Comparison of ENCODE assay signal across 1 cellular context in genomic region chr19:50415661-50416033, GRCh38.
TF ChIP-seq lines count a peak whose summit lies in the region.

No MANE protein-coding gene starts in this region.

TF ChIP-seq in HEK293, 187 proteins besides CTCF, POLR2A, EP300 and RAD21 (continued from another document):
- TF ChIP-seq ZNF266 (tag by site-specific recombination; IDR thresholded peaks at IDR 0.05; ENCODE audit: low read depth) (no peak), ZSCAN30 (tag by site-specific recombination; IDR thresholded peaks at IDR 0.05) (no peak), ZSCAN4 (tag by site-specific recombination; IDR thresholded peaks at IDR 0.05) (no peak), ZNF398 (tag by site-specific recombination; IDR thresholded peaks at IDR 0.05) (no peak), ZNF37A (tag by site-specific recombination; IDR thresholded peaks at IDR 0.05) (no peak), PRDM1 (tag by site-specific recombination; IDR thresholded peaks at IDR 0.05) (no peak), TRIM28 (IDR thresholded peaks at IDR 0.05; ENCODE audit: borderline replicate concordance, low read length) (no peak), PATZ1 (tag by site-specific recombination; IDR thresholded peaks at IDR 0.05) (no peak), ZNF280D (tag by site-specific recombination; IDR thresholded peaks at IDR 0.05) (no peak), ZNF629 (tag by site-specific recombination; IDR thresholded peaks at IDR 0.05) (no peak), KLF1 (tag by site-specific recombination; IDR thresholded peaks at IDR 0.05) (peak; percentile 91), ZNF292 (tag by site-specific recombination; IDR thresholded peaks at IDR 0.05; ENCODE audit: borderline replicate concordance, low read depth) (no peak), ZBTB49 (tag by site-specific recombination; IDR thresholded peaks at IDR 0.05; ENCODE audit: low read depth) (no peak), ZFHX2 (tag by site-specific recombination; conservative IDR thresholded peaks at IDR 0.05) (peak; percentile 33; the same call in 1 of the 2 replicates), ZFP3 (tag by site-specific recombination; IDR thresholded peaks at IDR 0.05; ENCODE audit: low read depth) (no peak), SP2 (tag by site-specific recombination; IDR thresholded peaks at IDR 0.05) (0 out of 2 replicates have a peak, but pooled peaks have one; percentile 9), BCL6B (tag by site-specific recombination; IDR thresholded peaks at IDR 0.05) (no peak), ZNF121 (tag by site-specific recombination; IDR thresholded peaks at IDR 0.05) (no peak), ZNF391 (tag by site-specific recombination; IDR thresholded peaks at IDR 0.05; ENCODE audit: borderline replicate concordance, low read depth) (no peak), GLIS2 (tag by site-specific recombination; IDR thresholded peaks at IDR 0.05) (peak; percentile 41; the same call in 1 of the 2 replicates), ZSCAN5A (tag by site-specific recombination; IDR thresholded peaks at IDR 0.05) (no peak), ZNF549 (tag by site-specific recombination; IDR thresholded peaks at IDR 0.05) (no peak), ZNF449 (tag by site-specific recombination; IDR thresholded peaks at IDR 0.05) (no peak), EGR2 (tag by site-specific recombination; IDR thresholded peaks at IDR 0.05; ENCODE audit: low read depth) (0 out of 2 replicates have a peak, but pooled peaks have one; percentile 15)
